ENCODE assay signal across 32 cellular contexts in genomic region chr6:158223926-158224325, GRCh38.
"Had no signal": no experiment of that assay in that cellular context is flagged by ENCODE, and none has a peak within 500 bp of the region (broad histone marks: within the 10 kb centered on the region; RNA-seq: fewer than 3 reads in every experiment).

No MANE protein-coding gene starts in this region.

- DNase-seq: activated B cell treated with CpG ODN at 0.5 μM for 24 hours; activated CD4-positive, alpha-beta T cell treated with anti-CD3 and anti-CD28 coated beads for 48 hours; activated CD4-positive, alpha-beta T cell treated with anti-CD3 and anti-CD28 coated beads, Interleukin-2, amount 50 U/mL, for 1 hour; activated CD4-positive, alpha-beta T cell treated with anti-CD3 and anti-CD28 coated beads, Interleukin-2, amount 50 U/mL, for 48 hours; activated CD8-positive, alpha-beta memory T cell treated with anti-CD3 and anti-CD28 coated beads, Interleukin-2, amount 50 U/mL, for 48 hours; activated CD8-positive, alpha-beta T cell treated with anti-CD3 and anti-CD28 coated beads for 36 hours; activated gamma-delta T cell treated with Interleukin-2 at 50 U/mL for 16 hours; activated naive CD4-positive, alpha-beta T cell treated with anti-CD3 and anti-CD28 coated beads for 36 hours; activated naive CD8-positive, alpha-beta T cell treated with anti-CD3 and anti-CD28 coated beads for 36 hours; activated naive CD8-positive, alpha-beta T cell treated with anti-CD3 and anti-CD28 coated beads, Interleukin-2, amount 50 U/mL, for 24 hours; activated T-cell treated with anti-CD3 and anti-CD28 coated beads for 4 hours; activated T-cell treated with anti-CD3 and anti-CD28 coated beads, Interleukin-2, amount 50 U/mL, for 24 hours; activated T-cell treated with anti-CD3 and anti-CD28 coated beads, Interleukin-2, amount 50 U/mL, for 72 hours; amygdala; central memory CD4-positive, alpha-beta T cell; cerebellar nuclear complex; colonic mucosa; effector CD8-positive, alpha-beta T cell; foreskin fibroblast; T-helper 1 cell; T-helper 17 cell; T1000; WERI-Rb-1 had no signal

- H3K36me3 ChIP-seq: adrenal gland, ascending aorta, breast epithelium, cardiac muscle cell, colonic mucosa, WERI-Rb-1 had no signal

- H3K9me3 Mint-ChIP-seq: activated B cell treated with CpG ODN at 0.5 μM for 24 hours; activated CD8-positive, alpha-beta T cell treated with anti-CD3 and anti-CD28 coated beads for 36 hours; activated naive CD4-positive, alpha-beta T cell treated with anti-CD3 and anti-CD28 coated beads for 36 hours; activated naive CD4-positive, alpha-beta T cell treated with anti-CD3 and anti-CD28 coated beads, Interleukin-2, amount 50 U/mL, for 24 hours; activated naive CD8-positive, alpha-beta T cell treated with anti-CD3 and anti-CD28 coated beads for 36 hours; activated naive CD8-positive, alpha-beta T cell treated with anti-CD3 and anti-CD28 coated beads, Interleukin-2, amount 50 U/mL, for 24 hours; activated T-cell treated with anti-CD3 and anti-CD28 coated beads, Interleukin-2, amount 50 U/mL, for 24 hours; activated T-cell treated with anti-CD3 and anti-CD28 coated beads, Interleukin-2, amount 50 U/mL, for 72 hours; T-helper 2 cell treated with Interferon-gamma antibody and Interleukin-4, amounts not matched to agents 5 μg/mL and 100 μg/mL, for 36 hours had no signal

- H3K4me3 ChIP-seq: adrenal gland, ascending aorta, breast epithelium, cardiac muscle cell, colonic mucosa had no signal

- H3K27me3 Mint-ChIP-seq: activated B cell treated with CpG ODN at 0.5 μM for 24 hours; activated CD8-positive, alpha-beta T cell treated with anti-CD3 and anti-CD28 coated beads for 36 hours; activated naive CD4-positive, alpha-beta T cell treated with anti-CD3 and anti-CD28 coated beads, Interleukin-2, amount 50 U/mL, for 24 hours; activated naive CD8-positive, alpha-beta T cell treated with anti-CD3 and anti-CD28 coated beads for 36 hours; activated naive CD8-positive, alpha-beta T cell treated with anti-CD3 and anti-CD28 coated beads, Interleukin-2, amount 50 U/mL, for 24 hours; activated T-cell treated with anti-CD3 and anti-CD28 coated beads, Interleukin-2, amount 50 U/mL, for 24 hours; T-helper 17 cell had no signal

- H3K4me1 Mint-ChIP-seq: activated naive CD4-positive, alpha-beta T cell treated with anti-CD3 and anti-CD28 coated beads, Interleukin-2, amount 50 U/mL, for 24 hours; activated naive CD8-positive, alpha-beta T cell treated with anti-CD3 and anti-CD28 coated beads for 36 hours had no signal

- H3K9me3 ChIP-seq: adrenal gland, ascending aorta, breast epithelium, colonic mucosa had no signal

- H3K36me3 Mint-ChIP-seq: activated naive CD4-positive, alpha-beta T cell treated with anti-CD3 and anti-CD28 coated beads, Interleukin-2, amount 50 U/mL, for 24 hours; activated naive CD8-positive, alpha-beta T cell treated with anti-CD3 and anti-CD28 coated beads for 36 hours; brain had no signal

- H3K4me3 Mint-ChIP-seq: activated B cell treated with CpG ODN at 0.5 μM for 24 hours; activated CD8-positive, alpha-beta T cell treated with anti-CD3 and anti-CD28 coated beads for 36 hours; activated naive CD4-positive, alpha-beta T cell treated with anti-CD3 and anti-CD28 coated beads for 36 hours; activated naive CD4-positive, alpha-beta T cell treated with anti-CD3 and anti-CD28 coated beads, Interleukin-2, amount 50 U/mL, for 24 hours; activated naive CD8-positive, alpha-beta T cell treated with anti-CD3 and anti-CD28 coated beads for 36 hours; activated naive CD8-positive, alpha-beta T cell treated with anti-CD3 and anti-CD28 coated beads, Interleukin-2, amount 50 U/mL, for 24 hours; activated T-cell treated with anti-CD3 and anti-CD28 coated beads, Interleukin-2, amount 50 U/mL, for 24 hours; activated T-cell treated with anti-CD3 and anti-CD28 coated beads, Interleukin-2, amount 50 U/mL, for 72 hours; brain; T-helper 17 cell; T-helper 2 cell treated with Interferon-gamma antibody and Interleukin-4, amounts not matched to agents 5 μg/mL and 100 μg/mL, for 36 hours had no signal

- H3K4me1 ChIP-seq: adrenal gland, ascending aorta, breast epithelium, colonic mucosa had no signal

- ATAC-seq: activated CD4-positive, CD25-positive, alpha-beta regulatory T cell treated with anti-CD3 and anti-CD28 coated beads, Interleukin-2, amount 50 U/mL, for 24 hours; activated CD8-positive, alpha-beta T cell treated with anti-CD3 and anti-CD28 coated beads for 36 hours; activated naive CD8-positive, alpha-beta T cell treated with anti-CD3 and anti-CD28 coated beads, Interleukin-2, amount 50 U/mL, for 24 hours; activated T-cell treated with anti-CD3 and anti-CD28 coated beads, Interleukin-2, amount 50 U/mL, for 72 hours; esophagus mucosa; T-helper 17 cell had no signal

- H3K27ac Mint-ChIP-seq: activated B cell treated with CpG ODN at 0.5 μM for 24 hours; activated CD8-positive, alpha-beta T cell treated with anti-CD3 and anti-CD28 coated beads for 36 hours; activated naive CD4-positive, alpha-beta T cell treated with anti-CD3 and anti-CD28 coated beads for 36 hours; activated naive CD4-positive, alpha-beta T cell treated with anti-CD3 and anti-CD28 coated beads, Interleukin-2, amount 50 U/mL, for 24 hours; activated naive CD8-positive, alpha-beta T cell treated with anti-CD3 and anti-CD28 coated beads for 36 hours; activated naive CD8-positive, alpha-beta T cell treated with anti-CD3 and anti-CD28 coated beads, Interleukin-2, amount 50 U/mL, for 24 hours; activated T-cell treated with anti-CD3 and anti-CD28 coated beads, Interleukin-2, amount 50 U/mL, for 24 hours; activated T-cell treated with anti-CD3 and anti-CD28 coated beads, Interleukin-2, amount 50 U/mL, for 72 hours; brain; T-helper 17 cell; T-helper 2 cell treated with Interferon-gamma antibody and Interleukin-4, amounts not matched to agents 5 μg/mL and 100 μg/mL, for 36 hours had no signal

- H3K27ac ChIP-seq: adrenal gland, ascending aorta, breast epithelium, cardiac muscle cell, colonic mucosa, WERI-Rb-1 had no signal

- H3K27me3 ChIP-seq: adrenal gland, ascending aorta, breast epithelium, cardiac muscle cell, colonic mucosa had no signal
